ENCODE assay signal across 1 cellular context in genomic region chr20:53869466-53870258, GRCh38.
A peak's percentile ranks its signal among the peaks of the same experiment; 100 is the strongest.
TF ChIP-seq lines count a peak whose summit lies in the region.

No MANE protein-coding gene starts in this region.

TF ChIP-seq in HepG2, 621 proteins besides CTCF, POLR2A, EP300 and RAD21 (continued from another document and continues in another):
- TF ChIP-seq MAFK (conservative IDR thresholded peaks at IDR 0.05 in 1 of 2, IDR thresholded peaks at IDR 0.05 in 1 of 2; ENCODE audit: low read length in 2 of 2), result no peak
- TF ChIP-seq ZNF614 (CRISPR knock-in tag; IDR thresholded peaks at IDR 0.05; ENCODE audit: borderline replicate concordance), result peak; percentile 68; the same call in 1 of the 2 replicates
- peak; percentile 65; the same call in 1 of the 2 replicates for TF ChIP-seq NCOA2 (CRISPR knock-in tag; IDR thresholded peaks at IDR 0.05)
- no peak for TF ChIP-seq HOXA9 (CRISPR knock-in tag; IDR thresholded peaks at IDR 0.05; ENCODE audit: borderline replicate concordance)
- TF ChIP-seq, protein P1, sequence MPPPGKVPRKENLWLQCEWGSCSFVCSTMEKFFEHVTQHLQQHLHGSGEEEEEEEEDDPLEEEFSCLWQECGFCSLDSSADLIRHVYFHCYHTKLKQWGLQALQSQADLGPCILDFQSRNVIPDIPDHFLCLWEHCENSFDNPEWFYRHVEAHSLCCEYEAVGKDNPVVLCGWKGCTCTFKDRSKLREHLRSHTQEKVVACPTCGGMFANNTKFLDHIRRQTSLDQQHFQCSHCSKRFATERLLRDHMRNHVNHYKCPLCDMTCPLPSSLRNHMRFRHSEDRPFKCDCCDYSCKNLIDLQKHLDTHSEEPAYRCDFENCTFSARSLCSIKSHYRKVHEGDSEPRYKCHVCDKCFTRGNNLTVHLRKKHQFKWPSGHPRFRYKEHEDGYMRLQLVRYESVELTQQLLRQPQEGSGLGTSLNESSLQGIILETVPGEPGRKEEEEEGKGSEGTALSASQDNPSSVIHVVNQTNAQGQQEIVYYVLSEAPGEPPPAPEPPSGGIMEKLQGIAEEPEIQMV (CRISPR knock-in tag; IDR thresholded peaks at IDR 0.05; ENCODE audit: low read depth), result no peak
- peak; percentile 90 for TF ChIP-seq HOXA3 (CRISPR knock-in tag; IDR thresholded peaks at IDR 0.05)
- no peak for TF ChIP-seq ZNF7 (CRISPR knock-in tag; IDR thresholded peaks at IDR 0.05)
- no peak for TF ChIP-seq ZNF274 (CRISPR knock-in tag; IDR thresholded peaks at IDR 0.05)
- TF ChIP-seq ZFP1 (CRISPR knock-in tag; IDR thresholded peaks at IDR 0.05), result peak; percentile 85; the same call in 1 of the 2 replicates
- no peak for TF ChIP-seq ZNF746 (CRISPR knock-in tag; IDR thresholded peaks at IDR 0.05)
- TF ChIP-seq FOXJ3 (CRISPR knock-in tag; IDR thresholded peaks at IDR 0.05; ENCODE audit: borderline replicate concordance), result peak; percentile 90
- no peak for TF ChIP-seq ZNF773 (CRISPR knock-in tag; IDR thresholded peaks at IDR 0.05; ENCODE audit: borderline replicate concordance)
- TF ChIP-seq IKZF1 (IDR thresholded peaks at IDR 0.05), result no peak
- 0 out of 2 replicates have a peak, but pooled peaks have one; percentile 43 for TF ChIP-seq BORCS8-MEF2B (CRISPR knock-in tag; IDR thresholded peaks at IDR 0.05)
- no peak for TF ChIP-seq ZNF33B (CRISPR knock-in tag; IDR thresholded peaks at IDR 0.05)
- TF ChIP-seq THAP7 (CRISPR knock-in tag; IDR thresholded peaks at IDR 0.05), result no peak
- TF ChIP-seq ZNF605 (CRISPR knock-in tag; IDR thresholded peaks at IDR 0.05), result peak; percentile 74; the same call in 1 of the 2 replicates
- 0 out of 2 replicates have a peak, but pooled peaks have one; percentile 58 for TF ChIP-seq TRAFD1 (CRISPR knock-in tag; IDR thresholded peaks at IDR 0.05; ENCODE audit: borderline replicate concordance)
- 0 out of 2 replicates have a peak, but pooled peaks have one; percentile 3 for TF ChIP-seq ZSCAN30 (CRISPR knock-in tag; IDR thresholded peaks at IDR 0.05)
- peak; percentile 61 for TF ChIP-seq U2AF1 (optimal IDR thresholded peaks at IDR 0.05; ENCODE audit: low read depth, low read length)
- TF ChIP-seq ZNF670 (CRISPR knock-in tag; IDR thresholded peaks at IDR 0.05; ENCODE audit: borderline replicate concordance), result no peak
- TF ChIP-seq MTERF4 (CRISPR knock-in tag; IDR thresholded peaks at IDR 0.05), result no peak
- no peak for TF ChIP-seq ZNF550 (CRISPR knock-in tag; IDR thresholded peaks at IDR 0.05; ENCODE audit: borderline replicate concordance)
- TF ChIP-seq ARNTL (CRISPR knock-in tag; IDR thresholded peaks at IDR 0.05), result no peak
- TF ChIP-seq, protein P2, sequence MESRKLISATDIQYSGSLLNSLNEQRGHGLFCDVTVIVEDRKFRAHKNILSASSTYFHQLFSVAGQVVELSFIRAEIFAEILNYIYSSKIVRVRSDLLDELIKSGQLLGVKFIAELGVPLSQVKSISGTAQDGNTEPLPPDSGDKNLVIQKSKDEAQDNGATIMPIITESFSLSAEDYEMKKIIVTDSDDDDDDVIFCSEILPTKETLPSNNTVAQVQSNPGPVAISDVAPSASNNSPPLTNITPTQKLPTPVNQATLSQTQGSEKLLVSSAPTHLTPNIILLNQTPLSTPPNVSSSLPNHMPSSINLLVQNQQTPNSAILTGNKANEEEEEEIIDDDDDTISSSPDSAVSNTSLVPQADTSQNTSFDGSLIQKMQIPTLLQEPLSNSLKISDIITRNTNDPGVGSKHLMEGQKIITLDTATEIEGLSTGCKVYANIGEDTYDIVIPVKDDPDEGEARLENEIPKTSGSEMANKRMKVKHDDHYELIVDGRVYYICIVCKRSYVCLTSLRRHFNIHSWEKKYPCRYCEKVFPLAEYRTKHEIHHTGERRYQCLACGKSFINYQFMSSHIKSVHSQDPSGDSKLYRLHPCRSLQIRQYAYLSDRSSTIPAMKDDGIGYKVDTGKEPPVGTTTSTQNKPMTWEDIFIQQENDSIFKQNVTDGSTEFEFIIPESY (CRISPR knock-in tag; IDR thresholded peaks at IDR 0.05), result peak; percentile 61; the same call in 1 of the 2 replicates
- TF ChIP-seq ZNF644 (CRISPR knock-in tag; IDR thresholded peaks at IDR 0.05; ENCODE audit: low read depth), result peak; percentile 97
- no peak for TF ChIP-seq ZNF598 (CRISPR knock-in tag; IDR thresholded peaks at IDR 0.05; ENCODE audit: borderline replicate concordance)
- TF ChIP-seq BCL6 (CRISPR knock-in tag; IDR thresholded peaks at IDR 0.05), result peak; percentile 76
- no peak for TF ChIP-seq NFRKB (IDR thresholded peaks at IDR 0.05)
- TF ChIP-seq, protein P3, sequence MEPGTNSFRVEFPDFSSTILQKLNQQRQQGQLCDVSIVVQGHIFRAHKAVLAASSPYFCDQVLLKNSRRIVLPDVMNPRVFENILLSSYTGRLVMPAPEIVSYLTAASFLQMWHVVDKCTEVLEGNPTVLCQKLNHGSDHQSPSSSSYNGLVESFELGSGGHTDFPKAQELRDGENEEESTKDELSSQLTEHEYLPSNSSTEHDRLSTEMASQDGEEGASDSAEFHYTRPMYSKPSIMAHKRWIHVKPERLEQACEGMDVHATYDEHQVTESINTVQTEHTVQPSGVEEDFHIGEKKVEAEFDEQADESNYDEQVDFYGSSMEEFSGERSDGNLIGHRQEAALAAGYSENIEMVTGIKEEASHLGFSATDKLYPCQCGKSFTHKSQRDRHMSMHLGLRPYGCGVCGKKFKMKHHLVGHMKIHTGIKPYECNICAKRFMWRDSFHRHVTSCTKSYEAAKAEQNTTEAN (CRISPR knock-in tag; conservative IDR thresholded peaks at IDR 0.05), result peak; percentile 81; the same call in 1 of the 2 replicates
- TF ChIP-seq ZBTB39 (CRISPR knock-in tag; IDR thresholded peaks at IDR 0.05), result peak; percentile 81
- TF ChIP-seq, protein P4, sequence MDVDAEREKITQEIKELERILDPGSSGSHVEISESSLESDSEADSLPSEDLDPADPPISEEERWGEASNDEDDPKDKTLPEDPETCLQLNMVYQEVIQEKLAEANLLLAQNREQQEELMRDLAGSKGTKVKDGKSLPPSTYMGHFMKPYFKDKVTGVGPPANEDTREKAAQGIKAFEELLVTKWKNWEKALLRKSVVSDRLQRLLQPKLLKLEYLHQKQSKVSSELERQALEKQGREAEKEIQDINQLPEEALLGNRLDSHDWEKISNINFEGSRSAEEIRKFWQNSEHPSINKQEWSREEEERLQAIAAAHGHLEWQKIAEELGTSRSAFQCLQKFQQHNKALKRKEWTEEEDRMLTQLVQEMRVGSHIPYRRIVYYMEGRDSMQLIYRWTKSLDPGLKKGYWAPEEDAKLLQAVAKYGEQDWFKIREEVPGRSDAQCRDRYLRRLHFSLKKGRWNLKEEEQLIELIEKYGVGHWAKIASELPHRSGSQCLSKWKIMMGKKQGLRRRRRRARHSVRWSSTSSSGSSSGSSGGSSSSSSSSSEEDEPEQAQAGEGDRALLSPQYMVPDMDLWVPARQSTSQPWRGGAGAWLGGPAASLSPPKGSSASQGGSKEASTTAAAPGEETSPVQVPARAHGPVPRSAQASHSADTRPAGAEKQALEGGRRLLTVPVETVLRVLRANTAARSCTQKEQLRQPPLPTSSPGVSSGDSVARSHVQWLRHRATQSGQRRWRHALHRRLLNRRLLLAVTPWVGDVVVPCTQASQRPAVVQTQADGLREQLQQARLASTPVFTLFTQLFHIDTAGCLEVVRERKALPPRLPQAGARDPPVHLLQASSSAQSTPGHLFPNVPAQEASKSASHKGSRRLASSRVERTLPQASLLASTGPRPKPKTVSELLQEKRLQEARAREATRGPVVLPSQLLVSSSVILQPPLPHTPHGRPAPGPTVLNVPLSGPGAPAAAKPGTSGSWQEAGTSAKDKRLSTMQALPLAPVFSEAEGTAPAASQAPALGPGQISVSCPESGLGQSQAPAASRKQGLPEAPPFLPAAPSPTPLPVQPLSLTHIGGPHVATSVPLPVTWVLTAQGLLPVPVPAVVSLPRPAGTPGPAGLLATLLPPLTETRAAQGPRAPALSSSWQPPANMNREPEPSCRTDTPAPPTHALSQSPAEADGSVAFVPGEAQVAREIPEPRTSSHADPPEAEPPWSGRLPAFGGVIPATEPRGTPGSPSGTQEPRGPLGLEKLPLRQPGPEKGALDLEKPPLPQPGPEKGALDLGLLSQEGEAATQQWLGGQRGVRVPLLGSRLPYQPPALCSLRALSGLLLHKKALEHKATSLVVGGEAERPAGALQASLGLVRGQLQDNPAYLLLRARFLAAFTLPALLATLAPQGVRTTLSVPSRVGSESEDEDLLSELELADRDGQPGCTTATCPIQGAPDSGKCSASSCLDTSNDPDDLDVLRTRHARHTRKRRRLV (CRISPR knock-in tag; IDR thresholded peaks at IDR 0.05), result peak; percentile 85
- peak; percentile 86 for TF ChIP-seq ZSCAN20 (CRISPR knock-in tag; IDR thresholded peaks at IDR 0.05; ENCODE audit: borderline replicate concordance)
- TF ChIP-seq, protein P5, sequence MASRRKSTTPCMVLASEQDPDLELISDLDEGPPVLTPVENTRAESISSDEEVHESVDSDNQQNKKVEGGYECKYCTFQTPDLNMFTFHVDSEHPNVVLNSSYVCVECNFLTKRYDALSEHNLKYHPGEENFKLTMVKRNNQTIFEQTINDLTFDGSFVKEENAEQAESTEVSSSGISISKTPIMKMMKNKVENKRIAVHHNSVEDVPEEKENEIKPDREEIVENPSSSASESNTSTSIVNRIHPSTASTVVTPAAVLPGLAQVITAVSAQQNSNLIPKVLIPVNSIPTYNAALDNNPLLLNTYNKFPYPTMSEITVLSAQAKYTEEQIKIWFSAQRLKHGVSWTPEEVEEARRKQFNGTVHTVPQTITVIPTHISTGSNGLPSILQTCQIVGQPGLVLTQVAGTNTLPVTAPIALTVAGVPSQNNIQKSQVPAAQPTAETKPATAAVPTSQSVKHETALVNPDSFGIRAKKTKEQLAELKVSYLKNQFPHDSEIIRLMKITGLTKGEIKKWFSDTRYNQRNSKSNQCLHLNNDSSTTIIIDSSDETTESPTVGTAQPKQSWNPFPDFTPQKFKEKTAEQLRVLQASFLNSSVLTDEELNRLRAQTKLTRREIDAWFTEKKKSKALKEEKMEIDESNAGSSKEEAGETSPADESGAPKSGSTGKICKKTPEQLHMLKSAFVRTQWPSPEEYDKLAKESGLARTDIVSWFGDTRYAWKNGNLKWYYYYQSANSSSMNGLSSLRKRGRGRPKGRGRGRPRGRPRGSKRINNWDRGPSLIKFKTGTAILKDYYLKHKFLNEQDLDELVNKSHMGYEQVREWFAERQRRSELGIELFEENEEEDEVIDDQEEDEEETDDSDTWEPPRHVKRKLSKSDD (CRISPR knock-in tag; IDR thresholded peaks at IDR 0.05; ENCODE audit: low read depth), result no peak
- TF ChIP-seq ZNF577 (CRISPR knock-in tag; IDR thresholded peaks at IDR 0.05; ENCODE audit: borderline replicate concordance, low read depth), result no peak
